In the genomic region with DNA sequence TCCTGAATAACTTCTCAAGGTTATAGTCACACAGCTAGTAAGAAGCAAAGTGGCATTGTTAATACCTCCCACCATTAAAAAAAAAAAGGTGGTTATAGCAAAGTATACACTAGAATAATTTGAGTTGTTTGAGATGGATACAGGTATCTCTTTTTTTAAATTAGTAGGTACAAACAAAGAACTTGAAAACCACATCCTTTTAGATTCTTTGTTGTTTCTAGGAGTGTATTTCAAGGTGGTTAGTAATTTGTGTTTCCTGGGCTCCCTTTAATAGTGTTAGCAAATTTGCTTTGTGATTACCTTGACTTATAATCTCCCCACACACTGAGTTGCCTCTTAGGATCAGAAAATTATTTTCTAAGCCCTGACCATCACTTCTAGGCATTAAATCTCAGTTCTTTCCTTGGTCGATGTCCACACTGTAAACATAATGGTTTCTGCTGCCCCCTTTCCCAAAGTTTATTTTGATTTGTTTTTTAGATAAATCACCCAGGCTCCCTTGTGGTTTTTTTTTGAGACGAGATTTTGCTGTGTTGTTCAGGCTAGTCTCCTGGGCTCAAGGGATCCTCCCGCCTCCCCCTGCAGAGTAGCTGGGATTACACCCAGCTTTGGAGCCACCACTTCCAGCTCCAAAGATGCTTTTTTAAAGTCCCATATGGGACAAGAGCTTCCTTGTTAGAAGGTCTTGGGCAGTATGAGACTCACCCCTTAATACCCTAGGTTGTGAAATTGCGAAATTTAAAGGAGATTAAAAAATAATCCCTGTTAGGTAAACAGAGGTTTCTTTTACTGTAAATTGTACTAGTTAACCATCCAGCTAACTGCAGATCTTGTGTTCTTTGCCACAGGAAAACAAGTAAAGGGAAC, we compare ENCODE assay signal across 11 cellular contexts. TPM values are rescaled to one million over a fixed set of nuclear protein-coding genes. Genes with fewer than 3 reads are reported as not detected.
DNase-seq lines count a peak whose midpoint lies in the region; ATAC-seq lines count a peak whose summit lies in the region.
"Had no signal": no experiment of that assay in that cellular context is flagged by ENCODE, and none has a peak within 500 bp of the region (broad histone marks: within the 10 kb centered on the region; RNA-seq: fewer than 3 reads in every experiment).

No MANE protein-coding gene starts in this region.

- no peak overlapping the region for H3K27ac ChIP-seq in CD8-positive, alpha-beta memory T cell (ENCODE audit: low read depth, low read length)
- peak overlapping the region; percentile 53 for H3K27ac ChIP-seq in effector memory CD4-positive, alpha-beta T cell (ENCODE audit: insufficient read depth, low read length, poor library complexity, severe bottlenecking)
- no peak overlapping the region for H3K27ac ChIP-seq in trophoblast cell (ENCODE audit: low read depth, low read length)
- H3K27ac ChIP-seq: lower lobe of right lung had no signal

- H4K12ac ChIP-seq in trophoblast cell (ENCODE audit: low read depth, low read length), result no peak overlapping the region

- WGBS in trophoblast cell (ENCODE audit: extremely low coverage, insufficient coverage, insufficient read length), result no CpG with 5 or more reads among the region's 4 CpGs

- H2AFZ ChIP-seq in trophoblast cell (ENCODE audit: insufficient read depth, low read length, poor library complexity), result no peak overlapping the region

- H4K91ac ChIP-seq in trophoblast cell (ENCODE audit: low read depth, low read length), result no peak overlapping the region

- peaks cover 8% of the 10 kb centered on the region for H3K79me2 ChIP-seq in trophoblast cell (ENCODE audit: control insufficient read depth, insufficient read depth, low read length, poor library complexity)

- no peak overlapping the region for H2BK120ac ChIP-seq in trophoblast cell (ENCODE audit: insufficient read depth, low read length, poor library complexity)

- no peaks in the 10 kb centered on the region for H3K79me1 ChIP-seq in trophoblast cell (ENCODE audit: low read length)

- peak overlapping the region; percentile 59 to 94 (median 87) for H3K27ac Mint-ChIP-seq in CD8-positive, alpha-beta memory T cell

- no peak overlapping the region for H2BK12ac ChIP-seq in trophoblast cell (ENCODE audit: low read length)

- peak overlapping the region; percentile 70 for H3K4ac ChIP-seq in trophoblast cell (ENCODE audit: low read depth, low read length)

- no peaks in the 10 kb centered on the region for H3K27me3 ChIP-seq in CD8-positive, alpha-beta memory T cell (ENCODE audit: insufficient read depth, low read length, poor library complexity, severe bottlenecking)
- no peaks in the 10 kb centered on the region for H3K27me3 ChIP-seq in effector memory CD4-positive, alpha-beta T cell (replicated peaks; ENCODE audit: control insufficient read depth, insufficient read depth, low read length, poor library complexity, severe bottlenecking)
- no peaks in the 10 kb centered on the region for H3K27me3 ChIP-seq in trophoblast cell (ENCODE audit: insufficient read depth, low read length)

- no peak overlapping the region for H3K18ac ChIP-seq in trophoblast cell (ENCODE audit: low read length)

- DNase-seq in CD8-positive, alpha-beta memory T cell, result peak in 2 of 5 donors; percentile 31 to 36
- DNase-seq in NCI-H82 (lab: John Stamatoyannopoulos, UW), result peak; percentile 78
- no peak for DNase-seq in effector memory CD4-positive, alpha-beta T cell
- no peak for DNase-seq in trophoblast cell
- DNase-seq in GM03348 (ENCODE audit: low spot score), result no peak
- no peak for DNase-seq in AML-193 (lab: John Stamatoyannopoulos, UW)
- DNase-seq: activated effector memory CD4-positive, alpha-beta T cell treated with Interleukin-2 at 50 U/mL for 16 hours; lower lobe of right lung; NCI-H345 had no signal

- peaks cover 33% of the 10 kb centered on the region for H3K36me3 ChIP-seq in CD8-positive, alpha-beta memory T cell (ENCODE audit: insufficient read depth, low read length)
- H3K36me3 ChIP-seq in effector memory CD4-positive, alpha-beta T cell (ENCODE audit: control insufficient read depth, insufficient read depth, low read length), result peaks cover 37% of the 10 kb centered on the region
- peaks cover 27 to 46% of the 10 kb centered on the region in 2 experiments for H3K36me3 ChIP-seq in trophoblast cell (ENCODE audit: control insufficient read depth in 1 of 2, insufficient read depth in 2 of 2, low read length in 2 of 2)

- H3K9ac ChIP-seq in trophoblast cell (ENCODE audit: low read length), result no peak overlapping the region

- H3K9me3 ChIP-seq in CD8-positive, alpha-beta memory T cell (ENCODE audit: low read length), result no peaks in the 10 kb centered on the region
- H3K9me3 ChIP-seq in effector memory CD4-positive, alpha-beta T cell (ENCODE audit: control insufficient read depth, low read length), result no peaks in the 10 kb centered on the region
- no peaks in the 10 kb centered on the region for H3K9me3 ChIP-seq in trophoblast cell (ENCODE audit: insufficient read depth, low read depth, low read length)
- H3K9me3 ChIP-seq: lower lobe of right lung had no signal

- peak overlapping the region; percentile 1 for H3K4me3 ChIP-seq in CD8-positive, alpha-beta memory T cell (ENCODE audit: low read length)
- H3K4me3 ChIP-seq in effector memory CD4-positive, alpha-beta T cell (ENCODE audit: insufficient read depth, low read depth, low read length, poor library complexity, severe bottlenecking), result peak overlapping the region; percentile 28
- no peak overlapping the region for H3K4me3 ChIP-seq in trophoblast cell (ENCODE audit: low read depth, low read length)
- H3K4me3 ChIP-seq: lower lobe of right lung had no signal

- peaks cover 57 to 81% (median 74%) of the 10 kb centered on the region in 3 donors for H3K4me1 Mint-ChIP-seq in CD8-positive, alpha-beta memory T cell

- no peak overlapping the region for H2AK5ac ChIP-seq in trophoblast cell (ENCODE audit: low read length)

- H3K9me3 Mint-ChIP-seq in CD8-positive, alpha-beta memory T cell, result no peaks in the 10 kb centered on the region

- H3K27me3 Mint-ChIP-seq in CD8-positive, alpha-beta memory T cell, result no peaks in the 10 kb centered on the region

- no peak overlapping the region for H4K8ac ChIP-seq in trophoblast cell (ENCODE audit: low read depth, low read length)

- peaks cover 13 to 66% (median 15%) of the 10 kb centered on the region in 3 donors for H3K36me3 Mint-ChIP-seq in CD8-positive, alpha-beta memory T cell

- POLR2A ChIA-PET in CD8-positive, alpha-beta memory T cell (lab: Charles Lee), result interaction anchor here (0.7 to 1.9 kb wide), 3 partner anchors 19 to 29 kb away, joined by 3 to 6 read pairs (median 5); partner anchors contain the start of gene NDUFS5

- no peak overlapping the region for H2BK5ac ChIP-seq in trophoblast cell (ENCODE audit: low read depth, low read length, poor library complexity)

- no peak for ATAC-seq in HG03460 (IDR thresholded peaks at IDR 0.05; ENCODE audit: unreplicated experiment)
- no peak for ATAC-seq in HG03442 (IDR thresholded peaks at IDR 0.05; ENCODE audit: unreplicated experiment)
- ATAC-seq: lower lobe of right lung had no signal

- no peak overlapping the region for H3K4me2 ChIP-seq in trophoblast cell (ENCODE audit: low read length)

- no peak overlapping the region for H3K23ac ChIP-seq in trophoblast cell (ENCODE audit: low read length)

- CTCF ChIA-PET in CD8-positive, alpha-beta memory T cell (lab: Charles Lee), result interaction anchor here (0.9 kb wide), 1 partner anchor 95 kb away, joined by 3 read pairs; no protein-coding TSS in a partner anchor

- peak overlapping the region; percentile 71 to 85 (median 80) for H3K4me3 Mint-ChIP-seq in CD8-positive, alpha-beta memory T cell

- no peak overlapping the region for H3K14ac ChIP-seq in trophoblast cell (ENCODE audit: low read length)

- peaks cover 67% of the 10 kb centered on the region for H3K4me1 ChIP-seq in CD8-positive, alpha-beta memory T cell (ENCODE audit: insufficient read depth, low read length)
- H3K4me1 ChIP-seq in effector memory CD4-positive, alpha-beta T cell (ENCODE audit: control insufficient read depth, insufficient read depth, low read length, poor library complexity, severe bottlenecking), result peaks cover 42% of the 10 kb centered on the region
- H3K4me1 ChIP-seq in trophoblast cell (ENCODE audit: control insufficient read depth in 1 of 2, insufficient read depth in 2 of 2, low read length in 2 of 2), result peaks cover 0 to 2% of the 10 kb centered on the region in 2 experiments

RNA-seq across cellular contexts. Expression of gene AKIRIN1, which starts 6.2 kb away (rescaled TPM):
- 10 to 100 TPM; 82.6 to 84.2 TPM for total RNA-seq in CD8-positive, alpha-beta memory T cell
- polyA plus RNA-seq in CD8-positive, alpha-beta memory T cell, result 118 TPM
- 78.0 and 79.2 TPM in 2 replicates for polyA plus RNA-seq in trophoblast cell (2013)

RNA-seq across cellular contexts. Expression of gene NDUFS5, which starts 28.9 kb away (rescaled TPM):
- 100 to 1,000 TPM; 174 to 192 TPM for total RNA-seq in CD8-positive, alpha-beta memory T cell
- polyA plus RNA-seq in CD8-positive, alpha-beta memory T cell, result 594 TPM
- 502 and 551 TPM in 2 replicates for polyA plus RNA-seq in trophoblast cell (2013)

RNA-seq across cellular contexts. Expression of gene RHBDL2, which starts 55.6 kb away (rescaled TPM):
- total RNA-seq in CD8-positive, alpha-beta memory T cell, result not detected
- not detected for polyA plus RNA-seq in CD8-positive, alpha-beta memory T cell
- polyA plus RNA-seq in trophoblast cell (2013), result not detected in 2 replicates
